ENCODE assay signal across 6 cellular contexts in the genomic region with DNA sequence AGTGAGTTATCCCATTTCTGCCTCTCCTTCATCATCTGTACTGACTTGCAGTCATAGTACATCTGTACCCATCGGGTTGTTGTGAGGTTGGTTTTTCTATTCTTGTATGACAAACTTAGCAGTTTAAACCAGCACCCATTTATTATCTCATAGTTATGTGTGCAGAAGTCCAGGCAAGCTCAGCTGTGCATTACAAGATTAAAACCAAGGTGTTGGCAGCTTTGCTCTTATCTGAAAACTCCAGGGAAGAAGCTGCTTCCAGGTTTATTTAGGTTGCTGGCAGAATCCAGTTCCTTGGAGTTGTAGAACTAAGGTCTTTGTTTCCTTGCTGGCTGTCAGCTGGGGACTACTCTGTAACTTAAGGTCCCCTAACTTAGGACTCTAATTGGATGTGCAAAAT. TPM values are rescaled to one million over a fixed set of nuclear protein-coding genes. Genes with fewer than 3 reads are reported as not detected.
"Had no signal": no experiment of that assay in that cellular context is flagged by ENCODE, and none has a peak within 500 bp of the region (broad histone marks: within the 10 kb centered on the region; RNA-seq: fewer than 3 reads in every experiment).

No MANE protein-coding gene starts in this region.

RNA-seq across cellular contexts. Expression of a gene that starts 19.6 kb away (rescaled TPM):
- total RNA-seq: activated CD8-positive, alpha-beta memory T cell treated with anti-CD3 and anti-CD28 coated beads for 36 hours; ascending aorta; dermis microvascular lymphatic vessel endothelial cell; epithelial cell of proximal tubule; SK-MEL-5; tibial nerve had no signal
